In the genomic region with DNA sequence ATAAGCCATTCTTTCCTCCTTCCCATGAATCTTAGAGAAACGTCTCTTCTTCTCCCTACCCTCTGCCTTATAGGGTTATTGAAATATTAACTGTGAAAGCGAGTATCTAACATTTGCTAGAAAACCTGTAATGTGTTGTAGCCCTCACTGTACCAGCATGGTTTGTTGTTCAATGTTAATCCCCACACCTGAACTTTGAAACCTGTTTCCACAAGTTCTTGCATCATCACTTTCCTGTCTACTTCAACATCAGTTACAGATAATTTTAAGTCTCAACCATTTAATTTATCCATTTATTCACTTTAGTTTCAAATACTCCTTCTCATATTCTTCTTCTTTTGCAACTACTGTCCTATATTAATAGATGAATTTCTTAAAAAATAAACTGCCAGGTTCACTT, we compare ENCODE assay signal across 18 cellular contexts.
DNase-seq lines count a peak whose midpoint lies in the region; ATAC-seq, FAIRE-seq and TF ChIP-seq lines count a peak whose summit lies in the region.
"Had no signal": no experiment of that assay in that cellular context is flagged by ENCODE, and none has a peak within 500 bp of the region (broad histone marks: within the 10 kb centered on the region; RNA-seq: fewer than 3 reads in every experiment).

No MANE protein-coding gene starts in this region.

- WGBS in small intestine, 3 donors = 31 to 71% (median 32%) methylated on average over 2 of the region's 2 CpGs

- no peak for TF ChIP-seq CTCF in nephron progenitor cell (IDR thresholded peaks at IDR 0.05)

- no peaks in the 10 kb centered on the region for H3K36me3 Mint-ChIP-seq in nephron progenitor cell (ENCODE audit: low read depth)

- no peak overlapping the region for H3K27ac Mint-ChIP-seq in nephron progenitor cell
- H3K27ac Mint-ChIP-seq: B cell; CD4-positive, alpha-beta T cell had no signal

- H3K4me3 Mint-ChIP-seq in nephron progenitor cell = no peak overlapping the region
- H3K4me3 Mint-ChIP-seq: B cell; CD4-positive, alpha-beta T cell had no signal

- H3K27me3 Mint-ChIP-seq in nephron progenitor cell (ENCODE audit: low read depth, poor library complexity) = peaks cover 3% of the 10 kb centered on the region
- H3K27me3 Mint-ChIP-seq: B cell; CD4-positive, alpha-beta T cell had no signal

- no peaks in the 10 kb centered on the region for H3K36me3 ChIP-seq in small intestine (ENCODE audit: control insufficient read depth in 2 of 2, insufficient read depth in 2 of 2, low read length in 2 of 2)
- H3K36me3 ChIP-seq: HAP-1 had no signal

- no peak for DNase-seq in H54 (ENCODE audit: insufficient read length, low spot score)
- DNase-seq in SW480 (ENCODE audit: low spot score) = peak; percentile 30
- no peak for DNase-seq in left lobe of liver (ENCODE audit: low spot score)
- DNase-seq in small intestine = peak; percentile 7
- DNase-seq in GOT3 (lab: John Stamatoyannopoulos, UW) = no peak
- no peak for DNase-seq in nephron progenitor cell
- DNase-seq: C1 segment of cervical spinal cord; Calu3; CD4-positive, alpha-beta T cell; DMS 273 treated with DMSO at 0.1 percent for 48 hours; DMS79 treated with DMSO at 0.1 percent for 48 hours; EL had no signal

- H3K27ac ChIP-seq in small intestine (ENCODE audit: low read depth in 1 of 2, low read length in 1 of 2) = no peak overlapping the region

- no peaks in the 10 kb centered on the region for H3K9me3 Mint-ChIP-seq in nephron progenitor cell
- H3K9me3 Mint-ChIP-seq: CD4-positive, alpha-beta T cell had no signal

- ATAC-seq in left lobe of liver (peak; percentile 83), GM21367 (IDR thresholded peaks at IDR 0.05; ENCODE audit: unreplicated experiment) (no peak)

- H3K4me1 ChIP-seq in small intestine (ENCODE audit: control insufficient read depth in 2 of 2, insufficient read depth in 1 of 2, low read depth in 1 of 2, low read length in 1 of 2) = no peaks in the 10 kb centered on the region
- H3K4me1 ChIP-seq: HAP-1 had no signal

- no peaks in the 10 kb centered on the region for H3K9me3 ChIP-seq in small intestine (ENCODE audit: control insufficient read depth, low read depth)
- H3K9me3 ChIP-seq: HAP-1 had no signal

- no peaks in the 10 kb centered on the region for H3K4me1 Mint-ChIP-seq in nephron progenitor cell
- H3K4me1 Mint-ChIP-seq: B cell had no signal

- no peak for TF ChIP-seq POLR2A in H54 (IDR thresholded peaks at IDR 0.05; ENCODE audit: low read depth, low read length)

- no peak overlapping the region for H3K4me3 ChIP-seq in small intestine (ENCODE audit: low read depth in 1 of 2, low read length in 2 of 2)
- H3K4me3 ChIP-seq: HAP-1 had no signal

- H3K27me3 ChIP-seq in small intestine (ENCODE audit: control insufficient read depth in 2 of 2, insufficient read depth in 2 of 2, low read length in 2 of 2) = no peaks in the 10 kb centered on the region

- FAIRE-seq in H54 (lab: Jason Lieb, UNC) (peak; percentile 81), small intestine (lab: Jason Lieb, UNC) (no peak)
- FAIRE-seq: A204.1, G401.6, GM12891 had no signal

Comparison
In these comparisons a context has a peak if more than half of its experiments do, and no peak if none do; other contexts are left out.
1. DNase-seq: peak in SW480 (single experiment) and small intestine (single experiment); none in H54 (single experiment), left lobe of liver (single experiment), GOT3 (single experiment) and nephron progenitor cell (single experiment).